In the genomic region with DNA sequence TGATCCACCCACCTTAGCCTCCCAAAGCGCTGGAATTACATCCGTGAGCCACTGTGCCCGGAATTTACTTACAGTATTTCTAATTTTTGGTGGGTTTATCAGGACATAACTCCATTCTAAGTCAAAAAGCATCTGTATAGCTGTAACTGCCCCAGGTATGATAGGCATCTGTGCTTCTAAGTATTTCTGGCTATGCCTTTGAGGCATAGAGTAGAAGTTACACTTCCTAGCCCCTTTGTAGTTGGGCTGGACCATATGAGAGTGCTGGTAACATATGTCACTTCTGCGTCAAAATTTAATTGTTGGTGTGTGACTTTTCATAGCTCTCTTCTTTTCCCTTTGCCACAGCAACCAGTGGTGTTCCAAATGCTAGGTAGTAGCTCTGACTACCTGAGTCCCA, we compare ENCODE assay signal across 32 cellular contexts.
"Had no signal": no experiment of that assay in that cellular context is flagged by ENCODE, and none has a peak within 500 bp of the region (broad histone marks: within the 10 kb centered on the region; RNA-seq: fewer than 3 reads in every experiment).

No MANE protein-coding gene starts in this region.

- ATAC-seq: activated CD4-positive, alpha-beta T cell treated with anti-CD3 and anti-CD28 coated beads for 36 hours; activated CD8-positive, alpha-beta memory T cell treated with anti-CD3 and anti-CD28 coated beads, Interleukin-2, amount 10 ng/mL, durations not matched to agents 7 days and 5 days; activated CD8-positive, alpha-beta T cell treated with anti-CD3 and anti-CD28 coated beads, Interleukin-2, amount 10 ng/mL, durations not matched to agents 7 days and 5 days; activated naive CD4-positive, alpha-beta T cell treated with anti-CD3 and anti-CD28 coated beads, Interleukin-2, amount 50 U/mL, for 72 hours; esophagus mucosa; T-helper 17 cell had no signal

- DNase-seq: activated CD4-positive, alpha-beta memory T cell treated with anti-CD3 and anti-CD28 coated beads for 36 hours; activated CD4-positive, alpha-beta T cell treated with anti-CD3 and anti-CD28 coated beads for 36 hours; activated CD4-positive, alpha-beta T cell treated with anti-CD3 and anti-CD28 coated beads, Interleukin-2, amount 10 ng/mL, durations not matched to agents 24 days and 14 days; activated CD4-positive, CD25-positive, alpha-beta regulatory T cell; activated CD4-positive, CD25-positive, alpha-beta regulatory T cell treated with anti-CD3 and anti-CD28 coated beads, Interleukin-2, amount 50 U/mL, for 72 hours; activated CD8-positive, alpha-beta memory T cell treated with anti-CD3 and anti-CD28 coated beads, Interleukin-2, amount 10 ng/mL, durations not matched to agents 7 days and 5 days; activated CD8-positive, alpha-beta memory T cell treated with anti-CD3 and anti-CD28 coated beads, Interleukin-2, amount 50 U/mL, for 4 hours; activated CD8-positive, alpha-beta T cell treated with anti-CD3 and anti-CD28 coated beads, Interleukin-2, amount 10 ng/mL, durations not matched to agents 7 days and 5 days; activated effector memory CD4-positive, alpha-beta T cell treated with anti-CD3 and anti-CD28 coated beads, Interleukin-2, amount 50 U/mL, for 16 hours; activated naive CD4-positive, alpha-beta T cell; activated naive CD4-positive, alpha-beta T cell treated with anti-CD3 and anti-CD28 coated beads, Interleukin-2, amount 10 ng/mL, durations not matched to agents 7 days and 5 days; activated naive CD8-positive, alpha-beta T cell treated with anti-CD3 and anti-CD28 coated beads, Interleukin-2, amount 10 ng/mL, durations not matched to agents 7 days and 5 days; activated T-cell treated with anti-CD3 and anti-CD28 coated beads, Interleukin-2, amount 50 U/mL, for 1 hour; activated T-cell treated with anti-CD3 and anti-CD28 coated beads, Interleukin-2, amount 50 U/mL, for 48 hours; central memory CD4-positive, alpha-beta T cell; cerebellar nuclear complex; colonic mucosa; dorsolateral prefrontal cortex; effector memory CD4-positive, alpha-beta T cell; endodermal cell; foreskin fibroblast; head of caudate nucleus; T-helper 1 cell; T-helper 17 cell had no signal

- H3K4me3 Mint-ChIP-seq: activated CD4-positive, alpha-beta memory T cell treated with anti-CD3 and anti-CD28 coated beads for 36 hours; activated CD4-positive, alpha-beta T cell treated with anti-CD3 and anti-CD28 coated beads for 36 hours; activated CD4-positive, alpha-beta T cell treated with anti-CD3 and anti-CD28 coated beads, Interleukin-2, amount 10 ng/mL, durations not matched to agents 24 days and 14 days; activated CD8-positive, alpha-beta memory T cell treated with anti-CD3 and anti-CD28 coated beads, Interleukin-2, amount 10 ng/mL, durations not matched to agents 7 days and 5 days; activated CD8-positive, alpha-beta T cell treated with anti-CD3 and anti-CD28 coated beads, Interleukin-2, amount 10 ng/mL, durations not matched to agents 7 days and 5 days; activated naive CD4-positive, alpha-beta T cell treated with anti-CD3 and anti-CD28 coated beads, Interleukin-2, amount 10 ng/mL, durations not matched to agents 7 days and 5 days; activated naive CD8-positive, alpha-beta T cell treated with anti-CD3 and anti-CD28 coated beads, Interleukin-2, amount 10 ng/mL, durations not matched to agents 7 days and 5 days; activated T-helper 1 cell treated with anti-CD3 and anti-CD28 coated beads, Interleukin-12 subunit alpha, Interleukin-12 subunit beta, Interleukin-2, Interleukin-4 antibody, amounts not matched to agents 30 ng/mL and 10 ng/mL and 1 ng/mL, durations not matched to agents 14 hours and 24 hours and 36 hours; brain; endodermal cell; T-helper 17 cell had no signal

- H3K27me3 Mint-ChIP-seq: activated CD4-positive, alpha-beta memory T cell treated with anti-CD3 and anti-CD28 coated beads for 36 hours; activated CD4-positive, alpha-beta T cell treated with anti-CD3 and anti-CD28 coated beads for 36 hours; activated CD4-positive, alpha-beta T cell treated with anti-CD3 and anti-CD28 coated beads, Interleukin-2, amount 10 ng/mL, durations not matched to agents 24 days and 14 days; activated CD8-positive, alpha-beta memory T cell treated with anti-CD3 and anti-CD28 coated beads, Interleukin-2, amount 10 ng/mL, durations not matched to agents 7 days and 5 days; activated naive CD4-positive, alpha-beta T cell treated with anti-CD3 and anti-CD28 coated beads, Interleukin-2, amount 10 ng/mL, durations not matched to agents 7 days and 5 days; activated naive CD8-positive, alpha-beta T cell treated with anti-CD3 and anti-CD28 coated beads, Interleukin-2, amount 10 ng/mL, durations not matched to agents 7 days and 5 days; T-helper 17 cell had no signal

- H3K9me3 ChIP-seq: ascending aorta, breast epithelium, colonic mucosa had no signal

- H3K36me3 ChIP-seq: ascending aorta, breast epithelium, cardiac muscle cell, colonic mucosa had no signal

- H3K9me3 Mint-ChIP-seq: activated CD4-positive, alpha-beta memory T cell treated with anti-CD3 and anti-CD28 coated beads for 36 hours; endodermal cell had no signal

- H3K4me1 ChIP-seq: ascending aorta, colonic mucosa had no signal

- H3K27ac Mint-ChIP-seq: activated CD4-positive, alpha-beta memory T cell treated with anti-CD3 and anti-CD28 coated beads for 36 hours; activated CD4-positive, alpha-beta T cell treated with anti-CD3 and anti-CD28 coated beads for 36 hours; activated CD4-positive, alpha-beta T cell treated with anti-CD3 and anti-CD28 coated beads, Interleukin-2, amount 10 ng/mL, durations not matched to agents 24 days and 14 days; activated CD8-positive, alpha-beta T cell treated with anti-CD3 and anti-CD28 coated beads, Interleukin-2, amount 10 ng/mL, durations not matched to agents 7 days and 5 days; activated naive CD4-positive, alpha-beta T cell treated with anti-CD3 and anti-CD28 coated beads, Interleukin-2, amount 10 ng/mL, durations not matched to agents 7 days and 5 days; activated naive CD4-positive, alpha-beta T cell treated with anti-CD3 and anti-CD28 coated beads, Interleukin-2, amount 50 U/mL, for 72 hours; activated T-helper 1 cell treated with anti-CD3 and anti-CD28 coated beads, Interleukin-12 subunit alpha, Interleukin-12 subunit beta, Interleukin-2, Interleukin-4 antibody, amounts not matched to agents 30 ng/mL and 10 ng/mL and 1 ng/mL, durations not matched to agents 14 hours and 24 hours and 36 hours; activated T-helper 2 cell treated with anti-CD3 and anti-CD28 coated beads, Interferon-gamma antibody, Interleukin-2, Interleukin-4, amounts not matched to agents 10 μg/mL and 5 μg/mL and 100 μg/mL, durations not matched to agents 14 hours and 24 hours and 36 hours; brain; endodermal cell; T-helper 17 cell had no signal

- H3K4me3 ChIP-seq: ascending aorta, breast epithelium, cardiac muscle cell, colonic mucosa, dorsolateral prefrontal cortex had no signal

- H3K27ac ChIP-seq: ascending aorta, breast epithelium, cardiac muscle cell, colonic mucosa, dorsolateral prefrontal cortex had no signal

- H3K27me3 ChIP-seq: ascending aorta, breast epithelium, cardiac muscle cell, colonic mucosa, dorsolateral prefrontal cortex had no signal

- H3K4me1 Mint-ChIP-seq: brain, endodermal cell had no signal

- H3K36me3 Mint-ChIP-seq: brain had no signal
